13 cellular contexts compared by ENCODE assay signal in genomic region chr13:21435231-21435630, GRCh38. TPM values are rescaled to one million over a fixed set of nuclear protein-coding genes. Genes with fewer than 3 reads are reported as not detected.
DNase-seq lines count a peak whose midpoint lies in the region; ATAC-seq and TF ChIP-seq lines count a peak whose summit lies in the region.
"Had no signal": no experiment of that assay in that cellular context is flagged by ENCODE, and none has a peak within 500 bp of the region (broad histone marks: within the 10 kb centered on the region; RNA-seq: fewer than 3 reads in every experiment).

No MANE protein-coding gene starts in this region.

- in situ Hi-C loops in brain microvascular endothelial cell (cut with HindIII; ENCODE audit: low pct_ligation_motif_present, low sequenced_read_pairs) = no loop called here

- TF ChIP-seq EP300 in upper lobe of left lung (IDR thresholded peaks at IDR 0.05) = no peak

- H3K9me3 ChIP-seq in left ventricle myocardium inferior (replicated peaks) (peaks cover 24% of the 10 kb centered on the region), upper lobe of left lung (peaks cover 0 to 7% (median 1%) of the 10 kb centered on the region in 4 donors)

- WGBS in upper lobe of left lung, 2 donors = 72 to 90% methylated on average over 2 of the region's 2 CpGs

- H3K4me3 ChIP-seq in left ventricle myocardium inferior (no peak overlapping the region), brain microvascular endothelial cell (ENCODE audit: low read depth, low read length) (no peak overlapping the region), upper lobe of left lung (peak overlapping the region in 1 of 4 donors; percentile 18)
- H3K4me3 ChIP-seq: BLaER1, SK-N-MC had no signal

- peak overlapping the region; percentile 92 for H3K27ac Mint-ChIP-seq in memory B cell
- no peak overlapping the region for H3K27ac Mint-ChIP-seq in type B pancreatic cell
- H3K27ac Mint-ChIP-seq: brain, progenitor cell of endocrine pancreas had no signal

- H3K4me1 Mint-ChIP-seq in memory B cell = peaks cover 32% of the 10 kb centered on the region
- H3K4me1 Mint-ChIP-seq in type B pancreatic cell (ENCODE audit: unreplicated experiment) = no peaks in the 10 kb centered on the region
- H3K4me1 Mint-ChIP-seq: brain had no signal

- H3K9me3 Mint-ChIP-seq in memory B cell = no peaks in the 10 kb centered on the region
- H3K9me3 Mint-ChIP-seq in type B pancreatic cell = peaks cover 20% of the 10 kb centered on the region

- no peaks in the 10 kb centered on the region for H3K27me3 Mint-ChIP-seq in memory B cell
- no peaks in the 10 kb centered on the region for H3K27me3 Mint-ChIP-seq in type B pancreatic cell
- H3K27me3 Mint-ChIP-seq: progenitor cell of endocrine pancreas had no signal

- DNase-seq in left ventricle myocardium inferior = no peak
- no peak for DNase-seq in cardiac septum (ENCODE audit: low spot score)
- DNase-seq in brain microvascular endothelial cell = no peak
- DNase-seq in memory B cell (ENCODE audit: low spot score in 2 of 2) = no peak
- DNase-seq in upper lobe of left lung = no peak
- no peak for DNase-seq in type B pancreatic cell (ENCODE audit: extremely low spot score, unreplicated experiment)
- DNase-seq in hippocampal formation (lab: John Stamatoyannopoulos, UW) = no peak
- DNase-seq: NCI-H82 had no signal

- peaks cover 21% of the 10 kb centered on the region for H3K4me1 ChIP-seq in left ventricle myocardium inferior
- peaks cover 15 to 27% (median 24%) of the 10 kb centered on the region in 4 donors for H3K4me1 ChIP-seq in upper lobe of left lung
- H3K4me1 ChIP-seq: BLaER1 had no signal

- no peak overlapping the region for H3K4me3 Mint-ChIP-seq in memory B cell
- no peak overlapping the region for H3K4me3 Mint-ChIP-seq in type B pancreatic cell
- H3K4me3 Mint-ChIP-seq: brain had no signal

- H3K27ac ChIP-seq in left ventricle myocardium inferior (replicated peaks) = peak overlapping the region; percentile 84
- peak overlapping the region; percentile 26 for H3K27ac ChIP-seq in brain microvascular endothelial cell
- peak overlapping the region; percentile 65 to 90 (median 82) for H3K27ac ChIP-seq in upper lobe of left lung
- H3K27ac ChIP-seq: BLaER1, SK-N-MC had no signal

- intact Hi-C loops in left ventricle myocardium inferior (cut with micrococcal nuclease) = no loop called here
- intact Hi-C loops in cardiac septum (cut with DNase I) = no loop called here

- H3K36me3 Mint-ChIP-seq in memory B cell = peaks cover 18% of the 10 kb centered on the region
- peaks cover 43% of the 10 kb centered on the region for H3K36me3 Mint-ChIP-seq in type B pancreatic cell

- H3K27me3 ChIP-seq in left ventricle myocardium inferior (ENCODE audit: low read depth) (no peaks in the 10 kb centered on the region), brain microvascular endothelial cell (replicated peaks) (no peaks in the 10 kb centered on the region), upper lobe of left lung (no peaks in the 10 kb centered on the region)
- H3K27me3 ChIP-seq: BLaER1 had no signal

- no peak for TF ChIP-seq POLR2A in upper lobe of left lung (IDR thresholded peaks at IDR 0.05)

- TF ChIP-seq CTCF in left ventricle myocardium inferior (IDR thresholded peaks at IDR 0.05; ENCODE audit: borderline replicate concordance) (no peak), brain microvascular endothelial cell (IDR thresholded peaks at IDR 0.05; ENCODE audit: low read depth, low read length, missing control alignments) (no peak), upper lobe of left lung (IDR thresholded peaks at IDR 0.05) (no peak), type B pancreatic cell (conservative IDR thresholded peaks at IDR 0.05) (no peak)

- ATAC-seq in memory B cell (ENCODE audit: low read depth) = no peak
- no peak for ATAC-seq in upper lobe of left lung (ENCODE audit: low FRiP score in 2 of 2)
- no peak for ATAC-seq in GM18517 (IDR thresholded peaks at IDR 0.05; ENCODE audit: unreplicated experiment)

- H3K36me3 ChIP-seq in left ventricle myocardium inferior (peaks cover 11% of the 10 kb centered on the region), brain microvascular endothelial cell (replicated peaks) (no peaks in the 10 kb centered on the region), upper lobe of left lung (no peaks in the 10 kb centered on the region)

RNA-seq across cellular contexts. Expression of gene ZDHHC20, which starts 23.9 kb away (rescaled TPM):
- total RNA-seq in left ventricle myocardium inferior = 14.0 TPM
- total RNA-seq in cardiac septum = 20.2 TPM
- 100 to 1,000 TPM in 1 of 6 donors, 10 to 100 TPM in 5; 26.2 to 124 (median 72.0) TPM for total RNA-seq in upper lobe of left lung
- 78.2 and 98.0 TPM in 2 replicates for total RNA-seq in type B pancreatic cell (ENCODE audit: low replicate concordance)

Comparison
In these comparisons a context has a peak if more than half of its experiments do, and no peak if none do; other contexts are left out.
1. H3K27ac ChIP-seq: peak in every context shown above with its lines; median percentile 84 in left ventricle myocardium inferior; 82 in upper lobe of left lung; 26 in brain microvascular endothelial cell.